In genomic region chr2:28032816-28033215, GRCh38 we compare ENCODE assay signal across 22 cellular contexts.
"Had no signal": no experiment of that assay in that cellular context is flagged by ENCODE, and none has a peak within 500 bp of the region (broad histone marks: within the 10 kb centered on the region; RNA-seq: fewer than 3 reads in every experiment).

No MANE protein-coding gene starts in this region.

- H3K27me3 Mint-ChIP-seq: activated CD4-positive, alpha-beta memory T cell treated with anti-CD3 and anti-CD28 coated beads, Interleukin-2, amount 10 ng/mL, durations not matched to agents 7 days and 5 days; activated CD4-positive, alpha-beta T cell treated with anti-CD3 and anti-CD28 coated beads, Interleukin-2, amount 10 ng/mL, durations not matched to agents 24 days and 14 days; activated CD8-positive, alpha-beta memory T cell treated with anti-CD3 and anti-CD28 coated beads, Interleukin-2, amount 10 ng/mL, durations not matched to agents 7 days and 5 days; activated naive CD8-positive, alpha-beta T cell treated with anti-CD3 and anti-CD28 coated beads, Interleukin-2, amount 10 ng/mL, durations not matched to agents 7 days and 5 days; central memory CD8-positive, alpha-beta T cell; dendritic cell treated with granulocyte-macrophage colony-stimulating factor and Interleukin-4, amounts not matched to agents 40 ng/mL and 50 ng/mL, for 4 days had no signal

- H3K4me3 Mint-ChIP-seq: activated CD4-positive, alpha-beta memory T cell treated with anti-CD3 and anti-CD28 coated beads, Interleukin-2, amount 10 ng/mL, durations not matched to agents 7 days and 5 days; activated CD4-positive, alpha-beta T cell treated with anti-CD3 and anti-CD28 coated beads, Interleukin-2, amount 10 ng/mL, durations not matched to agents 24 days and 14 days; activated CD8-positive, alpha-beta memory T cell treated with anti-CD3 and anti-CD28 coated beads, Interleukin-2, amount 10 ng/mL, durations not matched to agents 7 days and 5 days; activated naive CD8-positive, alpha-beta T cell treated with anti-CD3 and anti-CD28 coated beads, Interleukin-2, amount 10 ng/mL, durations not matched to agents 7 days and 5 days; activated T-helper 1 cell treated with anti-CD3 and anti-CD28 coated beads, Interleukin-12 subunit alpha, Interleukin-12 subunit beta, Interleukin-2, Interleukin-4 antibody, amounts not matched to agents 30 ng/mL and 10 ng/mL and 1 ng/mL, durations not matched to agents 14 hours and 24 hours and 36 hours; central memory CD8-positive, alpha-beta T cell; dendritic cell treated with granulocyte-macrophage colony-stimulating factor and Interleukin-4, amounts not matched to agents 40 ng/mL and 50 ng/mL, for 4 days; endodermal cell had no signal

- H3K4me1 Mint-ChIP-seq: activated naive CD8-positive, alpha-beta T cell treated with anti-CD3 and anti-CD28 coated beads, Interleukin-2, amount 10 ng/mL, durations not matched to agents 7 days and 5 days; endodermal cell had no signal

- H3K9me3 Mint-ChIP-seq: activated CD4-positive, alpha-beta memory T cell treated with anti-CD3 and anti-CD28 coated beads, Interleukin-2, amount 10 ng/mL, durations not matched to agents 7 days and 5 days; activated CD4-positive, alpha-beta T cell treated with anti-CD3 and anti-CD28 coated beads, Interleukin-2, amount 10 ng/mL, durations not matched to agents 24 days and 14 days; activated naive CD8-positive, alpha-beta T cell treated with anti-CD3 and anti-CD28 coated beads, Interleukin-2, amount 10 ng/mL, durations not matched to agents 7 days and 5 days; activated T-helper 1 cell treated with anti-CD3 and anti-CD28 coated beads, Interleukin-12 subunit alpha, Interleukin-12 subunit beta, Interleukin-2, Interleukin-4 antibody, amounts not matched to agents 30 ng/mL and 10 ng/mL and 1 ng/mL, durations not matched to agents 14 hours and 24 hours and 36 hours; central memory CD8-positive, alpha-beta T cell; dendritic cell treated with granulocyte-macrophage colony-stimulating factor and Interleukin-4, amounts not matched to agents 40 ng/mL and 50 ng/mL, for 4 days; endodermal cell had no signal

- DNase-seq: activated CD4-positive, alpha-beta memory T cell treated with anti-CD3 and anti-CD28 coated beads, Interleukin-2, amount 10 ng/mL, durations not matched to agents 7 days and 5 days; activated CD4-positive, alpha-beta T cell treated with anti-CD3 and anti-CD28 coated beads, Interleukin-2, amount 10 ng/mL, durations not matched to agents 24 days and 14 days; activated CD8-positive, alpha-beta memory T cell treated with anti-CD3 and anti-CD28 coated beads, Interleukin-2, amount 10 ng/mL, durations not matched to agents 7 days and 5 days; activated CD8-positive, alpha-beta memory T cell treated with anti-CD3 and anti-CD28 coated beads, Interleukin-2, amount 50 U/mL, for 4 hours; activated gamma-delta T cell; activated naive CD4-positive, alpha-beta T cell; activated naive CD4-positive, alpha-beta T cell treated with anti-CD3 and anti-CD28 coated beads, Interleukin-2, amount 50 U/mL, for 16 hours; activated naive CD8-positive, alpha-beta T cell treated with anti-CD3 and anti-CD28 coated beads, Interleukin-2, amount 10 ng/mL, durations not matched to agents 7 days and 5 days; amniotic stem cell; anterior cingulate cortex; brain microvascular endothelial cell; dorsolateral prefrontal cortex; effector memory CD4-positive, alpha-beta T cell; endodermal cell; foreskin fibroblast; head of caudate nucleus; hippocampal formation had no signal

- H3K27ac Mint-ChIP-seq: activated CD4-positive, alpha-beta memory T cell treated with anti-CD3 and anti-CD28 coated beads, Interleukin-2, amount 10 ng/mL, durations not matched to agents 7 days and 5 days; activated CD4-positive, alpha-beta T cell treated with anti-CD3 and anti-CD28 coated beads, Interleukin-2, amount 10 ng/mL, durations not matched to agents 24 days and 14 days; activated CD8-positive, alpha-beta memory T cell treated with anti-CD3 and anti-CD28 coated beads, Interleukin-2, amount 10 ng/mL, durations not matched to agents 7 days and 5 days; activated naive CD8-positive, alpha-beta T cell treated with anti-CD3 and anti-CD28 coated beads, Interleukin-2, amount 10 ng/mL, durations not matched to agents 7 days and 5 days; activated T-helper 1 cell treated with anti-CD3 and anti-CD28 coated beads, Interleukin-12 subunit alpha, Interleukin-12 subunit beta, Interleukin-2, Interleukin-4 antibody, amounts not matched to agents 30 ng/mL and 10 ng/mL and 1 ng/mL, durations not matched to agents 14 hours and 24 hours and 36 hours; dendritic cell treated with granulocyte-macrophage colony-stimulating factor and Interleukin-4, amounts not matched to agents 40 ng/mL and 50 ng/mL, for 4 days; endodermal cell had no signal

- ATAC-seq: activated CD8-positive, alpha-beta memory T cell treated with anti-CD3 and anti-CD28 coated beads, Interleukin-2, amount 10 ng/mL, durations not matched to agents 7 days and 5 days; esophagus mucosa; SK-N-SH treated with all-trans-retinoic acid at 6 μM for 48 hours had no signal
